Comparison of ENCODE assay signal across 19 cellular contexts in genomic region chr14:101176535-101177205, GRCh38.
DNase-seq lines count a peak whose midpoint lies in the region; ATAC-seq lines count a peak whose summit lies in the region.
"Had no signal": no experiment of that assay in that cellular context is flagged by ENCODE, and none has a peak within 500 bp of the region (broad histone marks: within the 10 kb centered on the region; RNA-seq: fewer than 3 reads in every experiment).

No MANE protein-coding gene starts in this region.

- ATAC-seq in HG03439 (IDR thresholded peaks at IDR 0.05; ENCODE audit: unreplicated experiment) (no peak), GM19328 (IDR thresholded peaks at IDR 0.05; ENCODE audit: unreplicated experiment) (no peak)
- ATAC-seq: GM12878, GM23338, HepG2 had no signal

- DNase-seq in NCI-H345 (lab: John Stamatoyannopoulos, UW) (peak; percentile 21), NCI-H345 treated with DMSO at 0.1 percent for 48 hours (lab: John Stamatoyannopoulos, UW; ENCODE audit: unreplicated experiment) (no peak), GM03348 (ENCODE audit: low spot score) (peak; percentile 2), islet precursor cell (peak; percentile 41), retina (peak; percentile 51), HPDE6-E6E7 (ENCODE audit: extremely low spot score) (no peak)
- DNase-seq: Caco-2; HFFc6; NCI-H1105; NCI-H187 treated with DMSO at 0.1 percent for 48 hours; NCI-H524; NK-92 treated with Interleukin-12 subunit alpha and Interleukin-12 subunit beta, amount 100 ng/mL, for 24 hours; OCI-M1; SJCRH30 had no signal

Comparison
In these comparisons a context has a peak if more than half of its experiments do, and no peak if none do; other contexts are left out.
1. DNase-seq: peak in NCI-H345 (single experiment), GM03348 (single experiment), islet precursor cell (single experiment) and retina (single experiment); none in NCI-H345 treated with DMSO at 0.1 percent for 48 hours (single experiment) and HPDE6-E6E7 (single experiment).